Comparison of ENCODE assay signal across 14 cellular contexts in the genomic region with DNA sequence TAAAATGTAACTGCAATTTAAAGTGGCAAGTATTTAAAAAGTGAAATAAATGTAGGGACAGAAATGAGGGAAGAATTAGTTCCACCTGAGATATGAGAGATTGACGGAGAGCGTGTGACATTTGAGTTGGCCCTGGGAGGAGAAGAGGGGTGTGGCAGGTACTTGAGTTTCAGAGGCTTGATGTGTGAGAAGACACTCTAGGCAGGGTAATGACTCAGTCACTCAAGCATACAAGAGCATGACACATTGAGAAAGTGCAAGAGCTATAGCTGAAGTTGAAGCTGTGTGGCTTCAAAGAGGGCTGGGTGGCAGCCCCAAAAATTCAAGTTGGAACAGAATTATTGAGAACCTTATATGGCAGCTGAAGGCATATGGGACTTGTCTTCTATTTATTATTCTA.
DNase-seq lines count a peak whose midpoint lies in the region; ATAC-seq and TF ChIP-seq lines count a peak whose summit lies in the region.
"Had no signal": no experiment of that assay in that cellular context is flagged by ENCODE, and none has a peak within 500 bp of the region (broad histone marks: within the 10 kb centered on the region; RNA-seq: fewer than 3 reads in every experiment).

No MANE protein-coding gene starts in this region.

- no peak overlapping the region for H3K4me2 ChIP-seq in PC-3 (ENCODE audit: low read length)

- no peak overlapping the region for H3K9ac ChIP-seq in PC-3 (ENCODE audit: low read length)

- no peak for ATAC-seq in PC-3
- ATAC-seq in left lung, result peak; percentile 76

- H3K36me3 ChIP-seq in PC-3 (ENCODE audit: low read depth, low read length) (no peaks in the 10 kb centered on the region), left lung (no peaks in the 10 kb centered on the region)

- POLR2A ChIA-PET in PC-3 (lab: Charles Lee; ENCODE audit: unreplicated experiment), result no interaction called here

- no peaks in the 10 kb centered on the region for H3K9me3 ChIP-seq in PC-3 (ENCODE audit: low read length)
- peaks cover 0 to 1% of the 10 kb centered on the region in 2 donors for H3K9me3 ChIP-seq in left lung

- intact Hi-C loops in PC-3 (cut with micrococcal nuclease), result no loop called here
- intact Hi-C loops in left lung (cut with DNase I), result no loop called here

- TF ChIP-seq CTCF in PC-3 (conservative IDR thresholded peaks at IDR 0.05; ENCODE audit: low read depth, low read length), result no peak
- no peak for TF ChIP-seq CTCF in left lung (IDR thresholded peaks at IDR 0.05)

- H3F3A ChIP-seq in PC-3 (ENCODE audit: low read length, unreplicated experiment), result no peaks in the 10 kb centered on the region

- no peak overlapping the region for H2AFZ ChIP-seq in PC-3 (ENCODE audit: low read length)

- H3K4me3 ChIP-seq in PC-3 (ENCODE audit: low read length) (no peak overlapping the region), left lung (no peak overlapping the region)

- H3K79me2 ChIP-seq in PC-3 (ENCODE audit: low read length), result no peaks in the 10 kb centered on the region

- H4K20me1 ChIP-seq in PC-3 (ENCODE audit: low read length), result no peaks in the 10 kb centered on the region

- H3K4me1 ChIP-seq in PC-3 (ENCODE audit: insufficient read depth, low read length), result 0 out of 2 replicates have a peak, but pooled peaks cover 6% of the 10 kb centered on the region
- no peaks in the 10 kb centered on the region for H3K4me1 ChIP-seq in left lung

- CTCF ChIA-PET in PC-3 (lab: Charles Lee), result no interaction called here

- H3K27ac ChIP-seq in PC-3 (ENCODE audit: low read length) (no peak overlapping the region), left lung (no peak overlapping the region)

- DNase-seq in HT1080 (ENCODE audit: low read depth) (peak; percentile 26), NCI-H187 (lab: John Stamatoyannopoulos, UW) (peak; percentile 42 to 52), PC-3 (peak; percentile 2), left lung (no peak), DMS53 treated with DMSO at 0.1 percent for 48 hours (lab: John Stamatoyannopoulos, UW; ENCODE audit: unreplicated experiment) (no peak)
- no peak for DNase-seq in stimulated activated CD4-positive, alpha-beta T cell treated with anti-CD3 and anti-CD28 coated beads, Interleukin-12 subunit alpha, Interleukin-12 subunit beta, amount 100 ng/mL, for 4 hours
- DNase-seq: C1 segment of cervical spinal cord; Calu3; CD4-positive, alpha-beta memory T cell; COR-L47; DMS53; DND-41; H7; HCEC 1CT had no signal

- BruUV-seq in PC-3 (replicated peaks; lab: Mats Ljungman, UMichigan), result no TSS peak

- H3K27me3 ChIP-seq in PC-3 (ENCODE audit: low read length) (no peaks in the 10 kb centered on the region), left lung (no peaks in the 10 kb centered on the region)

- H3K9me2 ChIP-seq in PC-3 (replicated peaks; ENCODE audit: low read length), result no peaks in the 10 kb centered on the region

Comparison
In these comparisons a context has a peak if more than half of its experiments do, and no peak if none do; other contexts are left out.
1. DNase-seq: peak in HT1080 (single experiment), NCI-H187 (2 of 2) and PC-3 (single experiment); none in left lung (0 of 2), stimulated activated CD4-positive, alpha-beta T cell treated with anti-CD3 and anti-CD28 coated beads, Interleukin-12 subunit alpha, Interleukin-12 subunit beta, amount 100 ng/mL, for 4 hours (single experiment) and DMS53 treated with DMSO at 0.1 percent for 48 hours (single experiment).